ENCODE assay signal across 24 cellular contexts in genomic region chr4:38236503-38236902, GRCh38.
"Had no signal": no experiment of that assay in that cellular context is flagged by ENCODE, and none has a peak within 500 bp of the region (broad histone marks: within the 10 kb centered on the region; RNA-seq: fewer than 3 reads in every experiment).

No MANE protein-coding gene starts in this region.

- H3K4me3 Mint-ChIP-seq: activated CD4-positive, alpha-beta memory T cell treated with anti-CD3 and anti-CD28 coated beads, Interleukin-2, amount 10 ng/mL, durations not matched to agents 7 days and 5 days; activated naive CD4-positive, alpha-beta T cell treated with anti-CD3 and anti-CD28 coated beads, Interleukin-2, amount 50 U/mL, for 24 hours; naive thymus-derived CD4-positive, alpha-beta T cell; neural progenitor cell had no signal

- H3K79me2 ChIP-seq: hepatocyte had no signal

- H3K9me3 Mint-ChIP-seq: activated CD4-positive, alpha-beta memory T cell treated with anti-CD3 and anti-CD28 coated beads, Interleukin-2, amount 10 ng/mL, durations not matched to agents 7 days and 5 days; activated naive CD4-positive, alpha-beta T cell treated with anti-CD3 and anti-CD28 coated beads, Interleukin-2, amount 50 U/mL, for 24 hours; neural progenitor cell had no signal

- H3K27me3 Mint-ChIP-seq: activated naive CD4-positive, alpha-beta T cell treated with anti-CD3 and anti-CD28 coated beads, Interleukin-2, amount 50 U/mL, for 24 hours; progenitor cell of endocrine pancreas had no signal

- FAIRE-seq: frontal cortex had no signal

- H3K4me1 ChIP-seq: colonic mucosa, neural progenitor cell, upper lobe of right lung had no signal

- H3K27ac ChIP-seq: colonic mucosa, hepatocyte, left lung, neural progenitor cell, upper lobe of right lung had no signal

- ATAC-seq: left lung; naive thymus-derived CD4-positive, alpha-beta T cell; stimulated activated naive CD8-positive, alpha-beta T cell treated with anti-CD3 and anti-CD28 coated beads, Interleukin-15, Interleukin-2, amounts not matched to agents 100 U/mL and 50 U/mL, for 24 hours; upper lobe of right lung had no signal

- H3K36me3 ChIP-seq: colonic mucosa, left lung, neural progenitor cell, thyroid gland, upper lobe of right lung had no signal

- DNase-seq: activated CD4-positive, alpha-beta memory T cell treated with anti-CD3 and anti-CD28 coated beads, Interleukin-2, amount 10 ng/mL, durations not matched to agents 7 days and 5 days; activated CD4-positive, alpha-beta T cell treated with anti-CD3 and anti-CD28 coated beads for 48 hours; activated CD4-positive, CD25-positive, alpha-beta regulatory T cell; activated effector memory CD4-positive, alpha-beta T cell treated with anti-CD3 and anti-CD28 coated beads, Interleukin-2, amount 50 U/mL, for 16 hours; aorta; colonic mucosa; erythroblast; glutamatergic neuron; kidney glomerular epithelial cell; left lung; naive thymus-derived CD4-positive, alpha-beta T cell; retina; stimulated activated CD4-positive, alpha-beta T cell treated with anti-CD3 and anti-CD28 coated beads, Interleukin-4, amount 100 ng/mL, for 24 hours; stimulated activated naive CD8-positive, alpha-beta T cell treated with anti-CD3 and anti-CD28 coated beads, Interleukin-15, Interleukin-2, amounts not matched to agents 100 U/mL and 50 U/mL, for 24 hours; substantia nigra; T1000; thyroid gland; upper lobe of right lung had no signal

- H3K27ac Mint-ChIP-seq: activated CD4-positive, alpha-beta memory T cell treated with anti-CD3 and anti-CD28 coated beads, Interleukin-2, amount 10 ng/mL, durations not matched to agents 7 days and 5 days; activated naive CD4-positive, alpha-beta T cell treated with anti-CD3 and anti-CD28 coated beads, Interleukin-2, amount 50 U/mL, for 24 hours; naive thymus-derived CD4-positive, alpha-beta T cell; neural progenitor cell; progenitor cell of endocrine pancreas had no signal

- H3K9me3 ChIP-seq: colonic mucosa, left lung, thyroid gland, upper lobe of right lung had no signal

- H3K27me3 ChIP-seq: colonic mucosa, hepatocyte, left lung, neural progenitor cell, thyroid gland, upper lobe of right lung had no signal

- H3K36me3 Mint-ChIP-seq: activated naive CD4-positive, alpha-beta T cell treated with anti-CD3 and anti-CD28 coated beads, Interleukin-2, amount 50 U/mL, for 24 hours; naive thymus-derived CD4-positive, alpha-beta T cell; neural progenitor cell had no signal

- H3K9ac ChIP-seq: neural progenitor cell had no signal

- H3K4me2 ChIP-seq: hepatocyte, neural progenitor cell had no signal

- H3K4me1 Mint-ChIP-seq: activated CD4-positive, alpha-beta memory T cell treated with anti-CD3 and anti-CD28 coated beads, Interleukin-2, amount 10 ng/mL, durations not matched to agents 7 days and 5 days; activated naive CD4-positive, alpha-beta T cell treated with anti-CD3 and anti-CD28 coated beads, Interleukin-2, amount 50 U/mL, for 24 hours had no signal

- H3K4me3 ChIP-seq: colonic mucosa, hepatocyte, left lung, lung, neural progenitor cell, thyroid gland, upper lobe of right lung had no signal

- H2AFZ ChIP-seq: hepatocyte, neural progenitor cell had no signal
